ENCODE assay signal across 7 cellular contexts in the genomic region with DNA sequence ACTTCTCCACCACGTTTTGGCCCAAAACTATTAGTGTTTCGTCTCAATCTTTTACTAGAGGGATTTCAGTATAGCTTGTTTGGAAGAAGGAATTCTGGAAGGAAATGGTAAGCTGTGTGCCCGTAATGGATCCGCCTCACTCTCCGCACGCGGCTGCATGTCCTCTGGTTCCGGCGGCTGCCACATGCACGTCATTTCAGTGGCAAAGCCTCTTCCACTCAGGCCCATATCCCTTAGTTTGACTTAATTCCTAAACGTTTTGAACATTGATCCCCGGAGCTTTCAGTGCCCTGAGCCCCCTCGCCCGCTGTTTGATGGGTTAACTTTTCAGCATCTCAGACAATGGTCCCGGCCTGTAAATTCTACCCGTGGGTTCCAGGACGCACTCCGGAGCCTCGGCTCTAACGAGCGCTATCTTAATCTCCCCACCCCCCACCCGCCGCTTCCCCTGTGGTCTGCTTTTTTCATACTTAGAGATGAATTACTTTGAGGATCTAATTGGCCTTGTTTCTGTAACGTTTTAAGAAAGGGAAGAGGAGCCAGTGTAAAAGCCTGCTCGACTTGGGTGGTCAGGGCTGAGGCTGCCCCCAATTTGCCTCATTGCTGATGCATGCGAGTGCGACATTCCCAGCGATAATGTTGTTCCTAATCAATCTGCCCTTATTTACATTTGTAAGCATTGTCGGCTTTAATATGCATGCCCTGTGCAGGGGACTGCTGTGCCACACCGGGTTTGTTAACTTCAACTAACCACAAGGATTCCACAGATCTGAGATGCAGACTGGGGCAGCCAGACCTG. TPM values are rescaled to one million over a fixed set of nuclear protein-coding genes. Genes with fewer than 3 reads are reported as not detected.
DNase-seq lines count a peak whose midpoint lies in the region; ATAC-seq, FAIRE-seq and TF ChIP-seq lines count a peak whose summit lies in the region.

No MANE protein-coding gene starts in this region.

- peak overlapping the region; percentile 83 for H3K27ac Mint-ChIP-seq in neural progenitor cell

- peak overlapping the region; percentile 80 for H2BK120ac ChIP-seq in H1 (replicated peaks; ENCODE audit: low read depth, low read length)

- H3K4me2 ChIP-seq in H1 (ENCODE audit: insufficient read depth in 1 of 2, low read depth in 2 of 2, low read length in 2 of 2) (peak overlapping the region; percentile 74 to 93), neural progenitor cell (peak overlapping the region; percentile 99)

- peaks cover 39% of the 10 kb centered on the region for H3K4me1 Mint-ChIP-seq in neural progenitor cell

- no peak overlapping the region for H2AFZ ChIP-seq in H1 (ENCODE audit: low read length)
- no peak overlapping the region for H2AFZ ChIP-seq in neural progenitor cell (replicated peaks)

- peak overlapping the region; percentile 88; the same call in 1 of the 2 replicates for H2BK5ac ChIP-seq in H1 (ENCODE audit: low read depth, low read length)

- H2BK12ac ChIP-seq in H1 (ENCODE audit: low read depth, low read length) = peak overlapping the region; percentile 52; the same call in 1 of the 2 replicates

- no peak overlapping the region for H2BK15ac ChIP-seq in H1 (ENCODE audit: low read length)

- no peak for TF ChIP-seq EP300 in H1 (IDR thresholded peaks at IDR 0.05; ENCODE audit: borderline replicate concordance in 1 of 2, low read depth in 2 of 2, low read length in 2 of 2)

- H3K56ac ChIP-seq in H1 (replicated peaks; ENCODE audit: insufficient read length, low read depth, low read length) = no peak overlapping the region

- H3K36me3 Mint-ChIP-seq in neural progenitor cell = no peaks in the 10 kb centered on the region

- WGBS in H1 (ENCODE audit: extremely low coverage in 1 of 2, insufficient coverage in 1 of 2, insufficient read length in 1 of 2, insufficient replicate concordance in 2 of 2, low coverage in 1 of 2, low lambda C conversion rate in 2 of 2, missing lambda C conversion rate in 1 of 2), 2 experiments = 3% methylated on average over 29 of the region's 30 CpGs; no CpG with 5 or more reads in 1 of the 2 experiments
- WGBS in body of pancreas, 2 donors = 45 to 55% methylated on average over 30 of the region's 30 CpGs

- TF ChIP-seq POLR2A in H1 (IDR thresholded peaks at IDR 0.05; ENCODE audit: control extremely low read depth in 1 of 2, low read depth in 2 of 2, low read length in 2 of 2) = no peak
- no peak for TF ChIP-seq POLR2A in body of pancreas (IDR thresholded peaks at IDR 0.05)

- H4K91ac ChIP-seq in H1 (replicated peaks; ENCODE audit: insufficient read length, low read length) = peak overlapping the region; percentile 25

- H3K4me3 ChIP-seq in GM12865 (ENCODE audit: low read depth, low read length) = peak overlapping the region; percentile 93
- peak overlapping the region; percentile 53 to 94 (median 81) for H3K4me3 ChIP-seq in H1 (ENCODE audit: extremely low read depth in 1 of 4, insufficient read depth in 2 of 4, low read depth in 3 of 4, low read length in 4 of 4)
- peak overlapping the region; percentile 93 for H3K4me3 ChIP-seq in neural progenitor cell
- H3K4me3 ChIP-seq in body of pancreas = no peak overlapping the region

- intact Hi-C loops in body of pancreas (cut with DNase I) = no loop called here

- H4K8ac ChIP-seq in H1 (ENCODE audit: extremely low read depth, insufficient read depth, low read length) = no peak overlapping the region; the same call in 1 of the 2 replicates

- no peak overlapping the region for H3K14ac ChIP-seq in H1 (ENCODE audit: insufficient read length)

- H3K9me3 Mint-ChIP-seq in neural progenitor cell = no peaks in the 10 kb centered on the region

- TF ChIP-seq RAD21 in H1 (IDR thresholded peaks at IDR 0.05 in 1 of 2, conservative IDR thresholded peaks at IDR 0.05 in 1 of 2; ENCODE audit: low read depth in 2 of 2, low read length in 2 of 2) = no peak

- peaks cover 9 to 37% (median 18%) of the 10 kb centered on the region in 4 experiments; a peak in 6 of 7 replicates for H3K4me1 ChIP-seq in H1 (replicated peaks in 1 of 4; ENCODE audit: control insufficient read depth in 3 of 4, insufficient read depth in 4 of 4, low read length in 3 of 4)
- H3K4me1 ChIP-seq in neural progenitor cell = peaks cover 40% of the 10 kb centered on the region
- H3K4me1 ChIP-seq in body of pancreas = peaks cover 21% of the 10 kb centered on the region

- ATAC-seq in body of pancreas = no peak

- no peaks in the 10 kb centered on the region; the same call in 1 of the 2 replicates for H3K79me1 ChIP-seq in H1 (ENCODE audit: low read depth, low read length)

- CTCF ChIA-PET in H1 (lab: Charles Lee; ENCODE audit: partially characterized antibody) = interaction anchor here (0.7 to 1.8 kb wide), 2 partner anchors 246 to 517 kb away, joined by 3 to 5 read pairs; no protein-coding TSS in a partner anchor

- H3K27me3 Mint-ChIP-seq in neural progenitor cell (ENCODE audit: insufficient read depth, low read depth) = peaks cover 12% of the 10 kb centered on the region

- peaks cover 0 to 7% of the 10 kb centered on the region in 2 experiments; a peak in 1 of 4 replicates for H3K79me2 ChIP-seq in H1 (ENCODE audit: control insufficient read depth in 1 of 2, insufficient read depth in 2 of 2, low read length in 2 of 2)
- H3K79me2 ChIP-seq in neural progenitor cell (ENCODE audit: low read depth) = peaks cover 51% of the 10 kb centered on the region

- peak overlapping the region; percentile 78; the same call in 1 of the 2 replicates for H3K18ac ChIP-seq in H1 (ENCODE audit: extremely low read depth, low read length)

- DNase-seq in GM12865 (ENCODE audit: low read depth) (no peak), OCI-M1 (lab: John Stamatoyannopoulos, UW) (peak; percentile 81), H1 (ENCODE audit: low read depth in 1 of 2, low spot score in 2 of 2) (peak; percentile 64 to 81), neural progenitor cell (ENCODE audit: low spot score) (peak; percentile 62), SIG-M5 treated with dmso at 0.1 percent for 504 hours (lab: John Stamatoyannopoulos, UW; ENCODE audit: unreplicated experiment) (no peak), MV-4-11 (lab: John Stamatoyannopoulos, UW) (no peak), body of pancreas (no peak)

- POLR2A ChIA-PET in H1 (lab: Charles Lee; ENCODE audit: partially characterized antibody) = interaction anchor here (0.7 to 1.4 kb wide), 3 partner anchors 8 to 70 kb away, joined by 3 to 4 read pairs (median 4); no protein-coding TSS in a partner anchor

- no peak for FAIRE-seq in H1 (lab: Jason Lieb, UNC)

- H4K20me1 ChIP-seq in H1 (replicated peaks in 1 of 2; ENCODE audit: control insufficient read depth in 1 of 2, insufficient read depth in 2 of 2, low read length in 2 of 2) (peaks cover 0 to 4% of the 10 kb centered on the region in 2 experiments), neural progenitor cell (ENCODE audit: low read depth) (peaks cover 45% of the 10 kb centered on the region)

- no peak overlapping the region for H3K27ac ChIP-seq in H1 (ENCODE audit: low read depth, low read length)
- no peak overlapping the region for H3K27ac ChIP-seq in neural progenitor cell
- peak overlapping the region in 1 of 4 donors; percentile 88 for H3K27ac ChIP-seq in body of pancreas

- peaks cover 22 to 47% (median 41%) of the 10 kb centered on the region in 4 experiments for H3K27me3 ChIP-seq in H1 (replicated peaks in 1 of 4; ENCODE audit: control insufficient read depth in 3 of 4, extremely low read depth in 1 of 4, insufficient read depth in 3 of 4, low read length in 3 of 4)
- H3K27me3 ChIP-seq in neural progenitor cell = peaks cover 48% of the 10 kb centered on the region
- H3K27me3 ChIP-seq in body of pancreas = no peaks in the 10 kb centered on the region

- H3K23me2 ChIP-seq in H1 (ENCODE audit: low read depth, low read length) = peaks cover 34% of the 10 kb centered on the region

- no peak overlapping the region for H3K23ac ChIP-seq in H1 (ENCODE audit: insufficient read length)

- H3K9me3 ChIP-seq in H1 (ENCODE audit: insufficient read depth in 2 of 2, low read depth in 1 of 2, low read length in 1 of 2) (no peaks in the 10 kb centered on the region), neural progenitor cell (ENCODE audit: low read depth) (no peaks in the 10 kb centered on the region), body of pancreas (no peaks in the 10 kb centered on the region)

- H3K4me3 Mint-ChIP-seq in neural progenitor cell = peak overlapping the region; percentile 92

- peak overlapping the region; percentile 57 for H3K4ac ChIP-seq in H1 (replicated peaks; ENCODE audit: insufficient read length, low read depth, low read length)

- H4K5ac ChIP-seq in H1 (ENCODE audit: insufficient read length, low read depth, low read length) = no peak overlapping the region

- H3K36me3 ChIP-seq in H1 (ENCODE audit: control insufficient read depth in 2 of 4, insufficient read depth in 4 of 4, low read length in 3 of 4) = no peaks in the 10 kb centered on the region
- no peaks in the 10 kb centered on the region for H3K36me3 ChIP-seq in neural progenitor cell
- H3K36me3 ChIP-seq in body of pancreas (replicated peaks in 1 of 2; ENCODE audit: insufficient read depth in 1 of 2, low read depth in 2 of 2) = no peaks in the 10 kb centered on the region

- 0 out of 2 replicates have a peak overlapping the region, but pooled peaks have one; percentile 57 for H2BK20ac ChIP-seq in H1 (ENCODE audit: low read length)

- no peak overlapping the region for H2AK5ac ChIP-seq in H1 (ENCODE audit: low read depth, low read length)

- H3K9ac ChIP-seq in H1 (replicated peaks in 1 of 4; ENCODE audit: extremely low read depth in 1 of 4, low read depth in 3 of 4, low read length in 3 of 4) = no peak overlapping the region; a peak in 2 of 7 replicates
- no peak overlapping the region for H3K9ac ChIP-seq in neural progenitor cell

- peaks cover 80% of the 10 kb centered on the region for H3F3A ChIP-seq in neural progenitor cell (ENCODE audit: low read depth)

- TF ChIP-seq CTCF in GM12865 (IDR thresholded peaks at IDR 0.05; ENCODE audit: insufficient read depth, low read depth, low read length, missing control alignments) (no peak), H1 (IDR thresholded peaks at IDR 0.05; ENCODE audit: control extremely low read depth in 1 of 3, insufficient read depth in 1 of 3, low read depth in 1 of 3, low read length in 3 of 3) (no peak), neural progenitor cell (IDR thresholded peaks at IDR 0.05) (no peak), body of pancreas (IDR thresholded peaks at IDR 0.05) (no peak)

TF ChIP-seq in H1, 55 proteins besides CTCF, POLR2A, EP300 and RAD21 (continues in another document):
- no peak for TF ChIP-seq TBP (IDR thresholded peaks at IDR 0.05; ENCODE audit: low read depth, low read length)

RNA-seq across cellular contexts. Expression of a gene that starts 4.6 kb away (rescaled TPM):
- total RNA-seq in H1 (2021; fragmentation: NEBNext Ultra II Directional; extraction: Animal tissue kit (Norgen Biotek cat#: 25700)) = 34.1 and 42.3 TPM in 2 replicates
- polyA plus RNA-seq in H1 (2011; rRNA removed) = 6.4 and 17.9 TPM in 2 replicates
- 6.7 TPM for polyA plus RNA-seq in H1 (2011; cell fraction: cytosol; rRNA removed)
- polyA plus RNA-seq in H1 (2011; cell fraction: nucleus; rRNA removed) = 30.2 TPM
- polyA plus RNA-seq in H1 (2012, experiment 1 of 2) = 8.8 to 11.1 TPM (median 10.7 TPM) in 4 replicates
- 14.3 TPM for polyA plus RNA-seq in H1 (2012, experiment 2 of 2)
- 12.6 TPM for polyA plus RNA-seq in H1 (2013, experiment 1 of 2)
- 12.5 TPM for polyA plus RNA-seq in H1 (2013, experiment 2 of 2)
- 18.6 and 19.0 TPM in 2 replicates for polyA minus RNA-seq in H1 (2011; rRNA and poly(A)+ RNA removed)
- polyA minus RNA-seq in H1 (2011; cell fraction: cytosol; rRNA and poly(A)+ RNA removed) = 24.4 TPM
- 60.1 TPM for polyA minus RNA-seq in H1 (2011; cell fraction: nucleus; rRNA and poly(A)+ RNA removed)
- total RNA-seq in neural progenitor cell (ENCODE audit: low replicate concordance) (23.0 and 24.5 TPM in 2 replicates), body of pancreas (10 to 100 TPM in 1 of 2 donors, 1 to 10 TPM in 1; 8.3 to 47.5 TPM)

Comparison
In these comparisons a context has a peak if more than half of its experiments do, and no peak if none do; other contexts are left out.
1. DNase-seq: peak in OCI-M1 (single experiment), H1 (2 of 2) and neural progenitor cell (single experiment); none in GM12865 (single experiment), SIG-M5 treated with dmso at 0.1 percent for 504 hours (single experiment), MV-4-11 (single experiment) and body of pancreas (0 of 4).
2. H3K4me3 ChIP-seq: peak in GM12865 (single experiment), H1 (4 of 4) and neural progenitor cell (single experiment); none in body of pancreas (0 of 2).